In the genomic region with DNA sequence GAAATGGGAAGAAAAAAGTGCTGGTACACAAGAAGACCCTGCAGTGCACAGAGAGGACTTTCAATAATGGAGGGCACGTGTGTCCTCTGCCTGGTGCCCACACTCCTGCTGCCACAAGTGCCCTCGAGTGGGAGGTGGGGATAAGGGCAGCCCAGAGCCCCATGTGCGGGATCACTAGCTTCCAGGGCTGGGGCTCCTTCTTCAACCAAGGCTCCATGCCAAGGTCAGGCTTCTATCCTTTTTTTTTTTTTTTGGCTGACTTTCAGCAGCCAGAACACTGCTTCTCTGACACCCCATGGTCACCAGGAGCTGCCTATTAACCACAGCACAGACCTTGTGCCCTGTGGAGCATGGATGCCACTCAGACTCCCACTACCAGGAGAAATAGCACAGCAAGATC, we compare ENCODE assay signal across 25 cellular contexts. TPM values are rescaled to one million over a fixed set of nuclear protein-coding genes. Genes with fewer than 3 reads are reported as not detected.
"Had no signal": no experiment of that assay in that cellular context is flagged by ENCODE, and none has a peak within 500 bp of the region (broad histone marks: within the 10 kb centered on the region; RNA-seq: fewer than 3 reads in every experiment).

No MANE protein-coding gene starts in this region.

- H3K27me3 ChIP-seq: brain microvascular endothelial cell, esophagus squamous epithelium, right atrium auricular region, upper lobe of left lung had no signal

- H3K36me3 ChIP-seq: brain microvascular endothelial cell, esophagus squamous epithelium, prostate gland, right atrium auricular region, thoracic aorta, upper lobe of left lung had no signal

- H3K27ac ChIP-seq: brain microvascular endothelial cell, esophagus squamous epithelium, prostate gland, skin epidermis, upper lobe of left lung had no signal

- H3K4me1 ChIP-seq: prostate gland had no signal

- H3K4me3 ChIP-seq: esophagus squamous epithelium, prostate gland, right atrium auricular region, skin epidermis, thoracic aorta, upper lobe of left lung had no signal

- H3K36me3 Mint-ChIP-seq: activated CD8-positive, alpha-beta memory T cell treated with anti-CD3 and anti-CD28 coated beads, Interleukin-2, amount 10 ng/mL, durations not matched to agents 7 days and 5 days; activated naive CD8-positive, alpha-beta T cell treated with anti-CD3 and anti-CD28 coated beads for 36 hours; T-cell had no signal

- H3K9me3 ChIP-seq: esophagus squamous epithelium, prostate gland, right atrium auricular region, thoracic aorta, upper lobe of left lung had no signal

- H3K4me1 Mint-ChIP-seq: nephron had no signal

- DNase-seq: activated B cell treated with CpG ODN at 0.5 μM for 24 hours; activated CD4-positive, alpha-beta memory T cell treated with anti-CD3 and anti-CD28 coated beads, Interleukin-2, amount 10 ng/mL, durations not matched to agents 7 days and 5 days; activated CD4-positive, alpha-beta T cell treated with anti-CD3 and anti-CD28 coated beads for 4 hours; activated CD8-positive, alpha-beta memory T cell treated with anti-CD3 and anti-CD28 coated beads, Interleukin-2, amount 10 ng/mL, durations not matched to agents 7 days and 5 days; activated naive CD4-positive, alpha-beta T cell; activated naive CD8-positive, alpha-beta T cell treated with anti-CD3 and anti-CD28 coated beads for 36 hours; brain microvascular endothelial cell; cortex of kidney; effector memory CD4-positive, alpha-beta T cell; esophagus squamous epithelium; stimulated activated CD4-positive, alpha-beta T cell treated with anti-CD3 and anti-CD28 coated beads, Interleukin-15, amount 100 ng/mL, for 24 hours; stimulated activated CD4-positive, alpha-beta T cell treated with anti-CD3 and anti-CD28 coated beads, Interleukin-2, amount 100 ng/mL, for 48 hours; stimulated activated naive CD8-positive, alpha-beta T cell treated with anti-CD3 and anti-CD28 coated beads, Interleukin-15, amount 100 ng/mL, for 72 hours; T-cell had no signal

- H3K9me3 Mint-ChIP-seq: activated B cell treated with CpG ODN at 0.5 μM for 24 hours; activated CD4-positive, alpha-beta memory T cell treated with anti-CD3 and anti-CD28 coated beads, Interleukin-2, amount 10 ng/mL, durations not matched to agents 7 days and 5 days; activated naive CD8-positive, alpha-beta T cell treated with anti-CD3 and anti-CD28 coated beads for 36 hours; central memory CD8-positive, alpha-beta T cell; nephron; stimulated activated naive CD8-positive, alpha-beta T cell treated with anti-CD3 and anti-CD28 coated beads, Interleukin-15, amount 100 ng/mL, for 72 hours; T-cell had no signal

- ATAC-seq: activated CD8-positive, alpha-beta memory T cell treated with anti-CD3 and anti-CD28 coated beads, Interleukin-2, amount 10 ng/mL, durations not matched to agents 7 days and 5 days; left lobe of liver; SK-N-SH treated with all-trans-retinoic acid at 6 μM for 48 hours; stimulated activated naive CD8-positive, alpha-beta T cell treated with anti-CD3 and anti-CD28 coated beads, Interleukin-15, amount 100 ng/mL, for 72 hours; T-cell had no signal

- H3K4me3 Mint-ChIP-seq: activated B cell treated with CpG ODN at 0.5 μM for 24 hours; activated CD4-positive, alpha-beta memory T cell treated with anti-CD3 and anti-CD28 coated beads, Interleukin-2, amount 10 ng/mL, durations not matched to agents 7 days and 5 days; activated CD8-positive, alpha-beta memory T cell treated with anti-CD3 and anti-CD28 coated beads, Interleukin-2, amount 10 ng/mL, durations not matched to agents 7 days and 5 days; activated naive CD8-positive, alpha-beta T cell treated with anti-CD3 and anti-CD28 coated beads for 36 hours; central memory CD8-positive, alpha-beta T cell; nephron; stimulated activated naive CD8-positive, alpha-beta T cell treated with anti-CD3 and anti-CD28 coated beads, Interleukin-15, amount 100 ng/mL, for 72 hours; T-cell had no signal

- H3K27ac Mint-ChIP-seq: activated B cell treated with CpG ODN at 0.5 μM for 24 hours; activated CD4-positive, alpha-beta memory T cell treated with anti-CD3 and anti-CD28 coated beads, Interleukin-2, amount 10 ng/mL, durations not matched to agents 7 days and 5 days; activated CD8-positive, alpha-beta memory T cell treated with anti-CD3 and anti-CD28 coated beads, Interleukin-2, amount 10 ng/mL, durations not matched to agents 7 days and 5 days; activated naive CD8-positive, alpha-beta T cell treated with anti-CD3 and anti-CD28 coated beads for 36 hours; nephron; T-cell had no signal

RNA-seq across cellular contexts. Expression of a gene that starts 56.5 kb away (rescaled TPM):
- total RNA-seq: activated B cell treated with CpG ODN at 0.5 μM for 24 hours, esophagus squamous epithelium, left lobe of liver, lung microvascular endothelial cell, occipital lobe, prostate gland, right atrium auricular region, T-cell, thoracic aorta, upper lobe of left lung had no signal

RNA-seq across cellular contexts. Expression of a gene that starts 58.5 kb away (rescaled TPM):
- total RNA-seq: activated B cell treated with CpG ODN at 0.5 μM for 24 hours; activated CD8-positive, alpha-beta memory T cell treated with anti-CD3 and anti-CD28 coated beads, Interleukin-2, amount 10 ng/mL, durations not matched to agents 7 days and 5 days; activated naive CD8-positive, alpha-beta T cell treated with anti-CD3 and anti-CD28 coated beads for 36 hours; esophagus squamous epithelium; left lobe of liver; lung microvascular endothelial cell; right atrium auricular region; thoracic aorta had no signal
